Comparison of ENCODE assay signal across 34 cellular contexts in the genomic region with DNA sequence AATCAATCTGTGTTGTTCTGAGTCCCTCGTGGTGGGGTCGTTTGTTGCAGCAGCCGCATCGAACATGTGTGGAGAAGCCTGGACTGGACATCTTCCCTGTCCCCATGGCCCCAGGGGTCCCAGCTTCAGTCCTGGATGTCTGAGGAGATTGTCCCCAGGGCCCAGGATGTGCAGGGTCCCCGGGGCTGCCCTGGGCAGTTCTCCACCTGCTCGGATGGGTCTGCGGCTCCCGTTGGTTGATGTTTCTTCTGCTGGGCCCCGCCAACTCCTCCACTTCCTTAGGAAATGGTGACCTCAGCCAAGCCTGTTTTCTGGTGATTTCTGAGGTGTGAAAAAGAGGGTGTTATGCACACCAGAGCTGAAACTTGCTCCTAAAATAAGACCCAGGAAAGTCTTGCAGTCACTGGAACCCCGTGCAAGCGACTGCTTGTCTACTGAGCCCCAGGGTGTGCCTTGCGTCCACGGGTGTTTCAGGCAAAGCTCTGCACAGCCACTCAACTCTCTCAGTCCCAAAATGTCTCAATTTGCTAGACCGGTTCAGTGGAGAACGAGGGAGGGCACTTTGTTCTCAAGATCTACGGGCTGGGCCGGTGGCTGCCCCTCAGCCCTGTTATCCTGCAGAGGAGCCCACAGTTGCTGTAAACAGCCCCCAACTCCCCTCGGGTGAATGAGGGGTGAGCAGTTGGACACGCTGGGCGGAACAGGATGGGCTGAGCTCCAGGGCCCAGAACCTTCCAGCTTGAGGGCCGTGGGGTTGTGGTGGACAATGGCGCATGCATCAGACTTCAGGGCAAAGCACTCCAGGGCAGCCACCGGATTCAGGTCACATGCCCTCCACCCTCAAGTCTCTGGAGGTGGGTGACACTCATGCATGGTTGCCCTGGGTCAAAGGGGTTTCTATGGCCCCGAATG.
"Had no signal": no experiment of that assay in that cellular context is flagged by ENCODE, and none has a peak within 500 bp of the region (broad histone marks: within the 10 kb centered on the region; RNA-seq: fewer than 3 reads in every experiment).

No MANE protein-coding gene starts in this region.

- H3K4me3 Mint-ChIP-seq: activated CD4-positive, alpha-beta T cell treated with anti-CD3 and anti-CD28 coated beads, Interleukin-2, amount 10 ng/mL, durations not matched to agents 24 days and 14 days; activated CD8-positive, alpha-beta T cell treated with anti-CD3 and anti-CD28 coated beads for 36 hours; activated naive CD4-positive, alpha-beta T cell treated with anti-CD3 and anti-CD28 coated beads for 36 hours; activated T-cell treated with anti-CD3 and anti-CD28 coated beads, Interleukin-2, amount 50 U/mL, for 72 hours; activated T-helper 17 cell treated with anti-CD3 and anti-CD28 coated beads, Interleukin-2, amount 50 U/mL, for 72 hours; T-helper 1 cell treated with Interleukin-12 subunit alpha and Interleukin-12 subunit beta and Interleukin-4 antibody, amounts not matched to agents 30 μg/mL and 1 μg/mL, for 36 hours; T-helper 2 cell treated with Interferon-gamma antibody and Interleukin-4, amounts not matched to agents 5 μg/mL and 100 μg/mL, for 36 hours had no signal

- H3K27ac Mint-ChIP-seq: activated CD4-positive, alpha-beta T cell treated with anti-CD3 and anti-CD28 coated beads, Interleukin-2, amount 10 ng/mL, durations not matched to agents 24 days and 14 days; activated CD8-positive, alpha-beta T cell treated with anti-CD3 and anti-CD28 coated beads for 36 hours; activated naive CD4-positive, alpha-beta T cell treated with anti-CD3 and anti-CD28 coated beads for 36 hours; activated naive CD4-positive, alpha-beta T cell treated with anti-CD3 and anti-CD28 coated beads, Interleukin-2, amount 50 U/mL, for 72 hours; activated T-cell treated with anti-CD3 and anti-CD28 coated beads, Interleukin-2, amount 50 U/mL, for 72 hours; activated T-helper 17 cell treated with anti-CD3 and anti-CD28 coated beads, Interleukin-2, amount 50 U/mL, for 72 hours; T-helper 1 cell treated with Interleukin-12 subunit alpha and Interleukin-12 subunit beta and Interleukin-4 antibody, amounts not matched to agents 30 μg/mL and 1 μg/mL, for 36 hours; T-helper 2 cell treated with Interferon-gamma antibody and Interleukin-4, amounts not matched to agents 5 μg/mL and 100 μg/mL, for 36 hours had no signal

- H3K27me3 Mint-ChIP-seq: activated CD4-positive, alpha-beta T cell treated with anti-CD3 and anti-CD28 coated beads, Interleukin-2, amount 10 ng/mL, durations not matched to agents 24 days and 14 days had no signal

- H3K36me3 Mint-ChIP-seq: activated naive CD4-positive, alpha-beta T cell treated with anti-CD3 and anti-CD28 coated beads, Interleukin-2, amount 50 U/mL, for 72 hours had no signal

- H3K4me1 Mint-ChIP-seq: activated T-helper 17 cell treated with anti-CD3 and anti-CD28 coated beads, Interleukin-2, amount 50 U/mL, for 72 hours had no signal

- FAIRE-seq: astrocyte, K562, RCC 7860, TTC549 had no signal

- H3K4me3 ChIP-seq: adrenal gland, body of pancreas, breast epithelium, K562, PC-9, SJCRH30, SK-N-MC had no signal

- H3K36me3 ChIP-seq: adrenal gland, breast epithelium, SJCRH30 had no signal

- H3K4me1 ChIP-seq: adrenal gland, body of pancreas, breast epithelium had no signal

- H3K9me3 Mint-ChIP-seq: activated CD4-positive, alpha-beta T cell treated with anti-CD3 and anti-CD28 coated beads, Interleukin-2, amount 10 ng/mL, durations not matched to agents 24 days and 14 days; activated CD8-positive, alpha-beta T cell treated with anti-CD3 and anti-CD28 coated beads for 36 hours; activated naive CD4-positive, alpha-beta T cell treated with anti-CD3 and anti-CD28 coated beads for 36 hours; activated naive CD4-positive, alpha-beta T cell treated with anti-CD3 and anti-CD28 coated beads, Interleukin-2, amount 50 U/mL, for 72 hours; activated T-cell treated with anti-CD3 and anti-CD28 coated beads, Interleukin-2, amount 50 U/mL, for 72 hours; activated T-helper 17 cell treated with anti-CD3 and anti-CD28 coated beads, Interleukin-2, amount 50 U/mL, for 72 hours; T-helper 1 cell treated with Interleukin-12 subunit alpha and Interleukin-12 subunit beta and Interleukin-4 antibody, amounts not matched to agents 30 μg/mL and 1 μg/mL, for 36 hours; T-helper 2 cell treated with Interferon-gamma antibody and Interleukin-4, amounts not matched to agents 5 μg/mL and 100 μg/mL, for 36 hours had no signal

- DNase-seq: activated CD4-positive, alpha-beta T cell treated with anti-CD3 and anti-CD28 coated beads, Interleukin-2, amount 10 ng/mL, durations not matched to agents 24 days and 14 days; activated CD4-positive, alpha-beta T cell treated with anti-CD3 and anti-CD28 coated beads, Interleukin-2, amount 50 U/mL, for 4 hours; activated CD8-positive, alpha-beta T cell treated with anti-CD3 and anti-CD28 coated beads for 36 hours; activated gamma-delta T cell treated with Interleukin-2 at 50 U/mL for 16 hours; activated naive CD4-positive, alpha-beta T cell treated with anti-CD3 and anti-CD28 coated beads for 36 hours; activated T-cell treated with anti-CD3 and anti-CD28 coated beads, Interleukin-2, amount 50 U/mL, for 1 hour; activated T-cell treated with anti-CD3 and anti-CD28 coated beads, Interleukin-2, amount 50 U/mL, for 72 hours; adrenal gland; body of pancreas; caudate nucleus; cerebellar nuclear complex; NCI-H1105 treated with DMSO at 0.1 percent for 48 hours; NCI-H1436; NCI-H1694; NCI-H1930; NCI-H2081 treated with DMSO at 0.1 percent for 48 hours; NCI-H226; NCI-H526; NCI-H748 treated with DMSO at 0.1 percent for 48 hours; NK-92 treated with Interleukin-12 subunit alpha and Interleukin-12 subunit beta, amount 100 ng/mL, for 24 hours; PC-9; SHP77; SJCRH30 had no signal

- ATAC-seq: activated CD8-positive, alpha-beta T cell treated with anti-CD3 and anti-CD28 coated beads for 36 hours; activated naive CD4-positive, alpha-beta T cell treated with anti-CD3 and anti-CD28 coated beads, Interleukin-2, amount 50 U/mL, for 72 hours; activated T-cell treated with anti-CD3 and anti-CD28 coated beads, Interleukin-2, amount 50 U/mL, for 72 hours; activated T-helper 17 cell treated with anti-CD3 and anti-CD28 coated beads, Interleukin-2, amount 50 U/mL, for 72 hours; body of pancreas; K562 had no signal

- H3K9me3 ChIP-seq: adrenal gland, body of pancreas, breast epithelium had no signal

- H3K27ac ChIP-seq: adrenal gland, body of pancreas, breast epithelium, PC-9, RWPE1, SJCRH30, SK-N-MC had no signal
